22 cellular contexts compared by ENCODE assay signal in genomic region chr15:39459538-39459937, GRCh38.
DNase-seq lines count a peak whose midpoint lies in the region; ATAC-seq and TF ChIP-seq lines count a peak whose summit lies in the region.
"Had no signal": no experiment of that assay in that cellular context is flagged by ENCODE, and none has a peak within 500 bp of the region (broad histone marks: within the 10 kb centered on the region; RNA-seq: fewer than 3 reads in every experiment).

No MANE protein-coding gene starts in this region.

- ATAC-seq in IMR-90 (ENCODE audit: low read depth), result no peak
- ATAC-seq in HG03159 (IDR thresholded peaks at IDR 0.05; ENCODE audit: unreplicated experiment), result no peak
- ATAC-seq: CD8-positive, alpha-beta T cell; Panc1; T-cell had no signal

- H3K27me3 ChIP-seq in IMR-90 (ENCODE audit: control insufficient read depth, insufficient read depth, low read length) (no peaks in the 10 kb centered on the region), mesenchymal stem cell (ENCODE audit: control insufficient read depth in 1 of 2, insufficient read depth in 1 of 2, low read length in 2 of 2) (no peaks in the 10 kb centered on the region), HAP-1 (ENCODE audit: low read depth) (no peaks in the 10 kb centered on the region)
- H3K27me3 ChIP-seq: BLaER1, SJCRH30 had no signal

- BruUV-seq in IMR-90 (replicated peaks; lab: Mats Ljungman, UMichigan), result no TSS peak

- H3K9me3 ChIP-seq in IMR-90 (ENCODE audit: control insufficient read depth, insufficient read depth, low read length) (no peaks in the 10 kb centered on the region), mesenchymal stem cell (ENCODE audit: control insufficient read depth, low read length) (no peaks in the 10 kb centered on the region), HAP-1 (no peaks in the 10 kb centered on the region)

- H2AK5ac ChIP-seq in IMR-90 (ENCODE audit: low read depth, low read length), result no peak overlapping the region
- no peak overlapping the region for H2AK5ac ChIP-seq in mesenchymal stem cell (ENCODE audit: low read length, severe bottlenecking)

- H4K8ac ChIP-seq in IMR-90 (ENCODE audit: low read depth in 2 of 2, low read length in 2 of 2), result no peak overlapping the region
- no peak overlapping the region for H4K8ac ChIP-seq in mesenchymal stem cell (ENCODE audit: low read length)

- H3K18ac ChIP-seq in IMR-90 (ENCODE audit: low read depth, low read length) (no peak overlapping the region), mesenchymal stem cell (ENCODE audit: low read depth in 1 of 2, low read length in 2 of 2) (no peak overlapping the region)

- H3K27ac ChIP-seq in IMR-90 (ENCODE audit: insufficient read depth, low read length), result no peak overlapping the region
- H3K27ac ChIP-seq in mesenchymal stem cell (ENCODE audit: low read length, poor library complexity, severe bottlenecking), result no peak overlapping the region
- H3K27ac ChIP-seq: BLaER1, SJCRH30 had no signal

- H3K9me1 ChIP-seq in IMR-90 (ENCODE audit: insufficient read depth, low read length), result peaks cover 7% of the 10 kb centered on the region; the same call in 1 of the 2 replicates

- H4K5ac ChIP-seq in IMR-90 (ENCODE audit: low read depth, low read length), result no peak overlapping the region

- H2BK20ac ChIP-seq in IMR-90 (ENCODE audit: low read depth, low read length), result no peak overlapping the region

- H2BK12ac ChIP-seq in mesenchymal stem cell (ENCODE audit: low read length in 2 of 2), result no peak overlapping the region

- dilution Hi-C loops in IMR-90 (cut with HindIII; ENCODE audit: low sequenced_read_pairs, unreplicated experiment), result no loop called here

- DNase-seq in IMR-90 (no peak), NCI-H524 treated with DMSO at 0.1 percent for 48 hours (lab: John Stamatoyannopoulos, UW) (peak; percentile 8), dermis blood vessel endothelial cell (peak; percentile 30), mesenchymal stem cell (peak; percentile 67), NCI-H1092 treated with DMSO at 0.1 percent for 48 hours (lab: John Stamatoyannopoulos, UW) (no peak), HAP-1 (ENCODE audit: low spot score in 2 of 2) (no peak), C1 segment of cervical spinal cord (lab: John Stamatoyannopoulos, UW) (no peak)
- DNase-seq: Calu3; CD8-positive, alpha-beta T cell; DMS79; H7; HFFc6; KG1; NCI-H1105 treated with DMSO at 0.1 percent for 48 hours; NCI-H2029 treated with DMSO at 0.1 percent for 48 hours; NCI-H446; NCI-H69; SJCRH30; T-cell had no signal

- H3K56ac ChIP-seq in IMR-90 (ENCODE audit: extremely low read depth, insufficient read depth, low read length), result no peak overlapping the region

- H3K36me3 ChIP-seq in IMR-90 (ENCODE audit: control insufficient read depth, insufficient read depth, low read length) (no peaks in the 10 kb centered on the region), mesenchymal stem cell (ENCODE audit: control insufficient read depth in 1 of 2, insufficient read depth in 2 of 2, low read depth in 1 of 2, low read length in 2 of 2) (no peaks in the 10 kb centered on the region), HAP-1 (replicated peaks) (no peaks in the 10 kb centered on the region)
- H3K36me3 ChIP-seq: BLaER1, SJCRH30 had no signal

- no peak overlapping the region for H2BK120ac ChIP-seq in IMR-90 (ENCODE audit: low read depth, low read length)
- no peak overlapping the region for H2BK120ac ChIP-seq in mesenchymal stem cell (ENCODE audit: low read depth, low read length)

- H3K4me1 ChIP-seq in IMR-90 (ENCODE audit: control insufficient read depth, insufficient read depth, low read length) (peaks cover 10% of the 10 kb centered on the region), mesenchymal stem cell (ENCODE audit: control insufficient read depth, insufficient read depth, low read depth, low read length) (no peaks in the 10 kb centered on the region), HAP-1 (no peaks in the 10 kb centered on the region)
- H3K4me1 ChIP-seq: BLaER1 had no signal

- no peak overlapping the region for H4K91ac ChIP-seq in IMR-90 (ENCODE audit: insufficient read depth, low read depth, low read length)
- no peak overlapping the region for H4K91ac ChIP-seq in mesenchymal stem cell (ENCODE audit: low read length)

- no peak overlapping the region for H3K9ac ChIP-seq in IMR-90 (ENCODE audit: low read depth, low read length)
- no peak overlapping the region for H3K9ac ChIP-seq in mesenchymal stem cell (ENCODE audit: low read length)
- H3K9ac ChIP-seq: BLaER1 had no signal

- in situ Hi-C loops in IMR-90 (cut with MboI; ENCODE audit: low sequenced_read_pairs) (no loop called here), HAP-1 (cut with MboI; ENCODE audit: low sequenced_read_pairs) (no loop called here)

- H2BK15ac ChIP-seq in IMR-90 (ENCODE audit: low read depth, low read length) (no peak overlapping the region), mesenchymal stem cell (ENCODE audit: low read depth, poor library complexity, severe bottlenecking) (no peak overlapping the region)

- H3K14ac ChIP-seq in IMR-90 (replicated peaks; ENCODE audit: low read depth, low read length), result no peak overlapping the region
- H3K14ac ChIP-seq in mesenchymal stem cell (ENCODE audit: low read length in 2 of 2), result no peak overlapping the region

- CTCF ChIA-PET in IMR-90 (lab: Yijun Ruan, JAX), result no interaction called here

- POLR2A ChIA-PET in IMR-90 (lab: Charles Lee; ENCODE audit: unreplicated experiment), result no interaction called here

- H2AFZ ChIP-seq in IMR-90 (replicated peaks; ENCODE audit: low read length, poor library complexity) (no peak overlapping the region), mesenchymal stem cell (ENCODE audit: low read depth, low read length) (no peak overlapping the region)

- no peaks in the 10 kb centered on the region for H4K20me1 ChIP-seq in IMR-90 (ENCODE audit: insufficient read depth, low read length)
- H4K20me1 ChIP-seq: BLaER1 had no signal

- intact Hi-C loops in IMR-90 (cut with micrococcal nuclease), result no loop called here

- no peak for TF ChIP-seq RAD21 in IMR-90 (IDR thresholded peaks at IDR 0.05; ENCODE audit: low read length)

- H3K4me3 ChIP-seq in IMR-90 (ENCODE audit: insufficient read depth, low read depth, low read length), result no peak overlapping the region
- H3K4me3 ChIP-seq in mesenchymal stem cell (ENCODE audit: insufficient read depth in 1 of 2, low read depth in 1 of 2, low read length in 2 of 2), result no peak overlapping the region
- no peak overlapping the region for H3K4me3 ChIP-seq in HAP-1
- H3K4me3 ChIP-seq: BLaER1, SJCRH30 had no signal

- TF ChIP-seq CTCF in IMR-90 (conservative IDR thresholded peaks at IDR 0.05; ENCODE audit: low read depth, low read length), result no peak

- WGBS in IMR-90 (ENCODE audit: extremely low coverage in 2 of 2, insufficient read length in 1 of 2), 2 experiments, result no CpG with 5 or more reads among the region's 1 CpG
- no CpG with 5 or more reads among the region's 1 CpG for WGBS in mesenchymal stem cell

- H3K4me2 ChIP-seq in IMR-90 (ENCODE audit: low read depth, low read length) (no peak overlapping the region), mesenchymal stem cell (ENCODE audit: low read length, poor library complexity, severe bottlenecking) (no peak overlapping the region)
- H3K4me2 ChIP-seq: BLaER1 had no signal

- no peaks in the 10 kb centered on the region for H3K79me1 ChIP-seq in IMR-90 (ENCODE audit: low read depth in 1 of 2, low read length in 2 of 2)
- H3K79me1 ChIP-seq in mesenchymal stem cell (replicated peaks; ENCODE audit: low read length, poor library complexity, severe bottlenecking), result no peaks in the 10 kb centered on the region

- H3K23ac ChIP-seq in IMR-90 (ENCODE audit: low read depth, low read length) (no peak overlapping the region), mesenchymal stem cell (ENCODE audit: low read length in 2 of 2) (no peak overlapping the region)

- H2AK9ac ChIP-seq in IMR-90 (replicated peaks; ENCODE audit: low read depth, low read length, poor library complexity), result no peak overlapping the region

- no peak for TF ChIP-seq POLR2A in IMR-90 (IDR thresholded peaks at IDR 0.05; ENCODE audit: low read depth, low read length)

- no peak overlapping the region for H3K4ac ChIP-seq in IMR-90 (ENCODE audit: low read depth, low read length)
- H3K4ac ChIP-seq in mesenchymal stem cell (ENCODE audit: low read depth in 1 of 2, low read length in 2 of 2), result no peak overlapping the region

- H2BK5ac ChIP-seq in IMR-90 (ENCODE audit: low read depth, low read length, poor library complexity, severe bottlenecking), result no peak overlapping the region
- no peak overlapping the region for H2BK5ac ChIP-seq in mesenchymal stem cell (ENCODE audit: low read depth, low read length, poor library complexity, severe bottlenecking)

TF ChIP-seq in IMR-90, 13 proteins besides CTCF, POLR2A, EP300 and RAD21:
- TF ChIP-seq USF2 (IDR thresholded peaks at IDR 0.05; ENCODE audit: low read depth, low read length) (no peak), BHLHE40 (IDR thresholded peaks at IDR 0.05; ENCODE audit: low read depth, low read length) (no peak), ELK1 (IDR thresholded peaks at IDR 0.05; ENCODE audit: borderline replicate concordance, low read depth, low read length) (no peak), MAFK (IDR thresholded peaks at IDR 0.05; ENCODE audit: low read depth, low read length) (no peak), CEBPB (IDR thresholded peaks at IDR 0.05; ENCODE audit: low read depth, low read length) (peak; percentile 22; the same call in 1 of the 2 replicates)

Comparison
In these comparisons a context has a peak if more than half of its experiments do, and no peak if none do; other contexts are left out.
1. DNase-seq: peak in NCI-H524 treated with DMSO at 0.1 percent for 48 hours (single experiment), dermis blood vessel endothelial cell (single experiment) and mesenchymal stem cell (single experiment); none in IMR-90 (single experiment), NCI-H1092 treated with DMSO at 0.1 percent for 48 hours (single experiment), HAP-1 (0 of 2) and C1 segment of cervical spinal cord (0 of 14).